In the genomic region with DNA sequence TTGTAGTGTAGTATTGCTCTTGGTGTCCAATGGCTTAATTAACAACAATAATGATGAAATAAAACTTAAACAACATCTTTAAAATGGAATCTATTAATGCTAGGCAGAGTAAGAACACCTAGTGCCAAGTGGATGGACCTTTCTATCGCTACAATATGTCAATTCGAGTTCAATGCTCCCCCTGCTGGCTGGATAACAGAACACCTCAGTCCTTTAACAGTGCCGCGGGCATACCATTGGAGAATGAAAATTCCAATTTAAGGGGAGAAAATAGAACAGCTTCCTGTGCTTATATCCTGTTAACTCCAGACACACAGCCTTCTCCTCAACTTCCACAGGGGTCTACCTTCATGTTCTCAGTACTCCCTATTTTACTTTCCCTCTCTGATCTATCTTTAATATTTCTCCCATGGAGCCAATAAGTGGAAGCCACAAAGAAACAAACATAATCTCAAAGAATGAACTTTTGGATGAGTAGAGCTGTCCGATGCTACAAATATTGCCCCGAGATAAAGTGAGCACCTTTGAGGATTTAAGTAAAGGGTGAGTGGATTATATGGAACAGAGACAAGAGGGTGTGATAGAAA, we compare ENCODE assay signal across 1 cellular context.
TF ChIP-seq lines count a peak whose summit lies in the region.

No MANE protein-coding gene starts in this region.

TF ChIP-seq in HepG2, 621 proteins besides CTCF, POLR2A, EP300 and RAD21 (continued from another document):
- TF ChIP-seq GABPA (IDR thresholded peaks at IDR 0.05; ENCODE audit: low read depth, low read length) (no peak), GABPA (CRISPR knock-in tag; IDR thresholded peaks at IDR 0.05; ENCODE audit: low read depth) (no peak), HNF4G (IDR thresholded peaks at IDR 0.05; ENCODE audit: borderline replicate concordance, low read depth, low read length) (no peak), HNF4G (CRISPR knock-in tag; IDR thresholded peaks at IDR 0.05; ENCODE audit: borderline replicate concordance, low read depth) (no peak), ZFAT (CRISPR knock-in tag; conservative IDR thresholded peaks at IDR 0.05) (no peak), MED1 (CRISPR knock-in tag; IDR thresholded peaks at IDR 0.05) (no peak), PAF1 (CRISPR knock-in tag; IDR thresholded peaks at IDR 0.05) (no peak), ZNF253 (CRISPR knock-in tag; IDR thresholded peaks at IDR 0.05; ENCODE audit: borderline replicate concordance) (no peak), ZNF589 (CRISPR knock-in tag; conservative IDR thresholded peaks at IDR 0.05) (0 out of 2 replicates have a peak, but pooled peaks have one; percentile 35), ZNF644 (CRISPR knock-in tag; IDR thresholded peaks at IDR 0.05; ENCODE audit: low read depth) (peak; percentile 48; the same call in 1 of the 2 replicates), HDAC2 (CRISPR knock-in tag; IDR thresholded peaks at IDR 0.05) (no peak), KDM4B (CRISPR knock-in tag; IDR thresholded peaks at IDR 0.05) (no peak), ZNF354B (CRISPR knock-in tag; IDR thresholded peaks at IDR 0.05) (no peak), ZNF761 (CRISPR knock-in tag; conservative IDR thresholded peaks at IDR 0.05) (no peak), CEBPG (CRISPR knock-in tag; IDR thresholded peaks at IDR 0.05) (no peak), PAX8 (CRISPR knock-in tag; IDR thresholded peaks at IDR 0.05; ENCODE audit: borderline replicate concordance) (no peak)
- TF ChIP-seq, protein P1, sequence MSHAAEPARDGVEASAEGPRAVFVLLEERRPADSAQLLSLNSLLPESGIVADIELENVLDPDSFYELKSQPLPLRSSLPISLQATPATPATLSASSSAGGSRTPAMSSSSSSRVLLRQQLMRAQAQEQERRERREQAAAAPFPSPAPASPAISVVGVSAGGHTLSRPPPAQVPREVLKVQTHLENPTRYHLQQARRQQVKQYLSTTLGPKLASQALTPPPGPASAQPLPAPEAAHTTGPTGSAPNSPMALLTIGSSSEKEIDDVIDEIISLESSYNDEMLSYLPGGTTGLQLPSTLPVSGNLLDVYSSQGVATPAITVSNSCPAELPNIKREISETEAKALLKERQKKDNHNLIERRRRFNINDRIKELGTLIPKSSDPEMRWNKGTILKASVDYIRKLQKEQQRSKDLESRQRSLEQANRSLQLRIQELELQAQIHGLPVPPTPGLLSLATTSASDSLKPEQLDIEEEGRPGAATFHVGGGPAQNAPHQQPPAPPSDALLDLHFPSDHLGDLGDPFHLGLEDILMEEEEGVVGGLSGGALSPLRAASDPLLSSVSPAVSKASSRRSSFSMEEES (CRISPR knock-in tag; IDR thresholded peaks at IDR 0.05) = no peak
- TF ChIP-seq, protein P2, sequence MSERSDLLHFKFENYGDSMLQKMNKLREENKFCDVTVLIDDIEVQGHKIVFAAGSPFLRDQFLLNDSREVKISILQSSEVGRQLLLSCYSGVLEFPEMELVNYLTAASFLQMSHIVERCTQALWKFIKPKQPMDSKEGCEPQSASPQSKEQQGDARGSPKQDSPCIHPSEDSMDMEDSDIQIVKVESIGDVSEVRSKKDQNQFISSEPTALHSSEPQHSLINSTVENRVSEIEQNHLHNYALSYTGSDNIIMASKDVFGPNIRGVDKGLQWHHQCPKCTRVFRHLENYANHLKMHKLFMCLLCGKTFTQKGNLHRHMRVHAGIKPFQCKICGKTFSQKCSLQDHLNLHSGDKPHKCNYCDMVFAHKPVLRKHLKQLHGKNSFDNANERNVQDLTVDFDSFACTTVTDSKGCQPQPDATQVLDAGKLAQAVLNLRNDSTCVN (CRISPR knock-in tag; IDR thresholded peaks at IDR 0.05; ENCODE audit: borderline replicate concordance) = no peak
- TF ChIP-seq, protein P3, sequence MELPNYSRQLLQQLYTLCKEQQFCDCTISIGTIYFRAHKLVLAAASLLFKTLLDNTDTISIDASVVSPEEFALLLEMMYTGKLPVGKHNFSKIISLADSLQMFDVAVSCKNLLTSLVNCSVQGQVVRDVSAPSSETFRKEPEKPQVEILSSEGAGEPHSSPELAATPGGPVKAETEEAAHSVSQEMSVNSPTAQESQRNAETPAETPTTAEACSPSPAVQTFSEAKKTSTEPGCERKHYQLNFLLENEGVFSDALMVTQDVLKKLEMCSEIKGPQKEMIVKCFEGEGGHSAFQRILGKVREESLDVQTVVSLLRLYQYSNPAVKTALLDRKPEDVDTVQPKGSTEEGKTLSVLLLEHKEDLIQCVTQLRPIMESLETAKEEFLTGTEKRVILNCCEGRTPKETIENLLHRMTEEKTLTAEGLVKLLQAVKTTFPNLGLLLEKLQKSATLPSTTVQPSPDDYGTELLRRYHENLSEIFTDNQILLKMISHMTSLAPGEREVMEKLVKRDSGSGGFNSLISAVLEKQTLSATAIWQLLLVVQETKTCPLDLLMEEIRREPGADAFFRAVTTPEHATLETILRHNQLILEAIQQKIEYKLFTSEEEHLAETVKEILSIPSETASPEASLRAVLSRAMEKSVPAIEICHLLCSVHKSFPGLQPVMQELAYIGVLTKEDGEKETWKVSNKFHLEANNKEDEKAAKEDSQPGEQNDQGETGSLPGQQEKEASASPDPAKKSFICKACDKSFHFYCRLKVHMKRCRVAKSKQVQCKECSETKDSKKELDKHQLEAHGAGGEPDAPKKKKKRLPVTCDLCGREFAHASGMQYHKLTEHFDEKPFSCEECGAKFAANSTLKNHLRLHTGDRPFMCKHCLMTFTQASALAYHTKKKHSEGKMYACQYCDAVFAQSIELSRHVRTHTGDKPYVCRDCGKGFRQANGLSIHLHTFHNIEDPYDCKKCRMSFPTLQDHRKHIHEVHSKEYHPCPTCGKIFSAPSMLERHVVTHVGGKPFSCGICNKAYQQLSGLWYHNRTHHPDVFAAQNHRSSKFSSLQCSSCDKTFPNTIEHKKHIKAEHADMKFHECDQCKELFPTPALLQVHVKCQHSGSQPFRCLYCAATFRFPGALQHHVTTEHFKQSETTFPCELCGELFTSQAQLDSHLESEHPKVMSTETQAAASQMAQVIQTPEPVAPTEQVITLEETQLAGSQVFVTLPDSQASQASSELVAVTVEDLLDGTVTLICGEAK (IDR thresholded peaks at IDR 0.05) = no peak
- TF ChIP-seq, protein P3 (CRISPR knock-in tag; IDR thresholded peaks at IDR 0.05) = no peak
- TF ChIP-seq, protein P4, sequence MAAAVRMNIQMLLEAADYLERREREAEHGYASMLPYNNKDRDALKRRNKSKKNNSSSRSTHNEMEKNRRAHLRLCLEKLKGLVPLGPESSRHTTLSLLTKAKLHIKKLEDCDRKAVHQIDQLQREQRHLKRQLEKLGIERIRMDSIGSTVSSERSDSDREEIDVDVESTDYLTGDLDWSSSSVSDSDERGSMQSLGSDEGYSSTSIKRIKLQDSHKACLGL (CRISPR knock-in tag; IDR thresholded peaks at IDR 0.05) = no peak
- TF ChIP-seq, protein P5, sequence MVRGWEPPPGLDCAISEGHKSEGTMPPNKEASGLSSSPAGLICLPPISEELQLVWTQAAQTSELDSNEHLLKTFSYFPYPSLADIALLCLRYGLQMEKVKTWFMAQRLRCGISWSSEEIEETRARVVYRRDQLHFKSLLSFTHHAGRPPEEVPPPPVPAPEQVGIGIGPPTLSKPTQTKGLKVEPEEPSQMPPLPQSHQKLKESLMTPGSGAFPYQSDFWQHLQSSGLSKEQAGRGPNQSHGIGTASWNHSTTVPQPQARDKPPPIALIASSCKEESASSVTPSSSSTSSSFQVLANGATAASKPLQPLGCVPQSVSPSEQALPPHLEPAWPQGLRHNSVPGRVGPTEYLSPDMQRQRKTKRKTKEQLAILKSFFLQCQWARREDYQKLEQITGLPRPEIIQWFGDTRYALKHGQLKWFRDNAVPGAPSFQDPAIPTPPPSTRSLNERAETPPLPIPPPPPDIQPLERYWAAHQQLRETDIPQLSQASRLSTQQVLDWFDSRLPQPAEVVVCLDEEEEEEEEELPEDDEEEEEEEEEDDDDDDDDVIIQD (CRISPR knock-in tag; IDR thresholded peaks at IDR 0.05; ENCODE audit: low read depth) = 0 out of 2 replicates have a peak, but pooled peaks have one; percentile 50
- TF ChIP-seq, protein P6, sequence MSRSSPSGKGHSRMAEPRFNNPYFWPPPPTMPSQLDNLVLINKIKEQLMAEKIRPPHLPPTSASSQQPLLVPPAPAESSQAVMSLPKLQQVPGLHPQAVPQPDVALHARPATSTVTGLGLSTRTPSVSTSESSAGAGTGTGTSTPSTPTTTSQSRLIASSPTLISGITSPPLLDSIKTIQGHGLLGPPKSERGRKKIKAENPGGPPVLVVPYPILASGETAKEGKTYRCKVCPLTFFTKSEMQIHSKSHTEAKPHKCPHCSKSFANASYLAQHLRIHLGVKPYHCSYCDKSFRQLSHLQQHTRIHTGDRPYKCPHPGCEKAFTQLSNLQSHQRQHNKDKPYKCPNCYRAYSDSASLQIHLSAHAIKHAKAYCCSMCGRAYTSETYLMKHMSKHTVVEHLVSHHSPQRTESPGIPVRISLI (CRISPR knock-in tag; IDR thresholded peaks at IDR 0.05; ENCODE audit: borderline replicate concordance) = no peak
- TF ChIP-seq, protein P7, sequence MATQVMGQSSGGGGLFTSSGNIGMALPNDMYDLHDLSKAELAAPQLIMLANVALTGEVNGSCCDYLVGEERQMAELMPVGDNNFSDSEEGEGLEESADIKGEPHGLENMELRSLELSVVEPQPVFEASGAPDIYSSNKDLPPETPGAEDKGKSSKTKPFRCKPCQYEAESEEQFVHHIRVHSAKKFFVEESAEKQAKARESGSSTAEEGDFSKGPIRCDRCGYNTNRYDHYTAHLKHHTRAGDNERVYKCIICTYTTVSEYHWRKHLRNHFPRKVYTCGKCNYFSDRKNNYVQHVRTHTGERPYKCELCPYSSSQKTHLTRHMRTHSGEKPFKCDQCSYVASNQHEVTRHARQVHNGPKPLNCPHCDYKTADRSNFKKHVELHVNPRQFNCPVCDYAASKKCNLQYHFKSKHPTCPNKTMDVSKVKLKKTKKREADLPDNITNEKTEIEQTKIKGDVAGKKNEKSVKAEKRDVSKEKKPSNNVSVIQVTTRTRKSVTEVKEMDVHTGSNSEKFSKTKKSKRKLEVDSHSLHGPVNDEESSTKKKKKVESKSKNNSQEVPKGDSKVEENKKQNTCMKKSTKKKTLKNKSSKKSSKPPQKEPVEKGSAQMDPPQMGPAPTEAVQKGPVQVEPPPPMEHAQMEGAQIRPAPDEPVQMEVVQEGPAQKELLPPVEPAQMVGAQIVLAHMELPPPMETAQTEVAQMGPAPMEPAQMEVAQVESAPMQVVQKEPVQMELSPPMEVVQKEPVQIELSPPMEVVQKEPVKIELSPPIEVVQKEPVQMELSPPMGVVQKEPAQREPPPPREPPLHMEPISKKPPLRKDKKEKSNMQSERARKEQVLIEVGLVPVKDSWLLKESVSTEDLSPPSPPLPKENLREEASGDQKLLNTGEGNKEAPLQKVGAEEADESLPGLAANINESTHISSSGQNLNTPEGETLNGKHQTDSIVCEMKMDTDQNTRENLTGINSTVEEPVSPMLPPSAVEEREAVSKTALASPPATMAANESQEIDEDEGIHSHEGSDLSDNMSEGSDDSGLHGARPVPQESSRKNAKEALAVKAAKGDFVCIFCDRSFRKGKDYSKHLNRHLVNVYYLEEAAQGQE (IDR thresholded peaks at IDR 0.05; ENCODE audit: borderline replicate concordance in 1 of 2, low read depth in 1 of 2, low read length in 2 of 2) = no peak
- TF ChIP-seq, protein P8, sequence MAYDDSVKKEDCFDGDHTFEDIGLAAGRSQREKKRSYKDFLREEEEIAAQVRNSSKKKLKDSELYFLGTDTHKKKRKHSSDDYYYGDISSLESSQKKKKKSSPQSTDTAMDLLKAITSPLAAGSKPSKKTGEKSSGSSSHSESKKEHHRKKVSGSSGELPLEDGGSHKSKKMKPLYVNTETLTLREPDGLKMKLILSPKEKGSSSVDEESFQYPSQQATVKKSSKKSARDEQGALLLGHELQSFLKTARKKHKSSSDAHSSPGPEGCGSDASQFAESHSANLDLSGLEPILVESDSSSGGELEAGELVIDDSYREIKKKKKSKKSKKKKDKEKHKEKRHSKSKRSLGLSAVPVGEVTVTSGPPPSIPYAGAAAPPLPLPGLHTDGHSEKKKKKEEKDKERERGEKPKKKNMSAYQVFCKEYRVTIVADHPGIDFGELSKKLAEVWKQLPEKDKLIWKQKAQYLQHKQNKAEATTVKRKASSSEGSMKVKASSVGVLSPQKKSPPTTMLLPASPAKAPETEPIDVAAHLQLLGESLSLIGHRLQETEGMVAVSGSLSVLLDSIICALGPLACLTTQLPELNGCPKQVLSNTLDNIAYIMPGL (CRISPR knock-in tag; IDR thresholded peaks at IDR 0.05; ENCODE audit: borderline replicate concordance in 1 of 2, low read depth in 1 of 2) = 0 out of 4 replicates have a peak, but pooled peaks of 1 of the 2 experiments have one; percentile 35
